1 cellular context compared by ENCODE assay signal in the genomic region with DNA sequence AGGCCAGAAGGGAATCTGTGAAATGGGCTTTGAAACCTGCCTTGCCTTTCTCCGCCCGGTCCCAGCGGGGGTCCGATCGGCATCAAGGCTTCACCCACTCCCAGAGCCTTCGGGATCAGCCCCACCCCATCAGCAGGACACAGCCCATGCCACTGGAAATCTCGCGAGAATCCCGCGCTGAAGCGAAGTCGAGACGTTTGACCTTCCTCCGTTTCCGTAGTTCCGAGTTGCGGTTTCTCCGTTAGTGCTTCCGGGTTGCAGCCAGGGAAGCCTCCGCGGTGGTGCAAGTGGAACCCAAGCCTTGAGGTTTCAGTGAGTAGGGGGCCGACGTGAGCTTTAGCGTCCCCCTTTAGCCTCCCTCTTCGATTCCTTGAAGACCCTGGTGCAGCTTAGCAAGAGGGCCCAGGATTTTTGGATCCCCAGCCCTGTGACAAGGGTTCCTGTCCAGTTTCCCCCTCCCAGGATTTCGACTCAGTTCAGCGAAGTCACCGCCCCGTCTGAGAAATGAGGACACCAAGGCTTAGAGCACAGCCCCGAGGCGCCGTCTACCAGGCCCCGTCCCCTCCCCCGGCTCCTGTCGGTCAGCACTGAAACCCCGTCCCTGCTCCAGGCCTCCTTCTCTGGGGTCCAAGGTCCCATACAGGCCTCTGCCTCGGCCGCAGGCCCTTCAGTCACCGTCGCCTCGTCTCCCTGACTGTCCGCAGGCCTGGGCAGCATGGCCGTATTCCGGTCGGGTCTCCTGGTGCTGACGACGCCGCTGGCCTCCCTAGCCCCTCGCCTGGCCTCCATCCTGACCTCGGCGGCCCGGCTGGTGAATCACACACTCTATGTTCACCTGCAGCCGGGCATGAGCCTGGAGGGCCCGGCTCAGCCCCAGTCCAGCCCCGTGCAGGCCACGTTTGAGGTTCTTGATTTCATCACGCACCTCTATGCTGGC.
TF ChIP-seq lines count a peak whose summit lies in the region.

A gene (plus strand): TSS at position 241 of the 937 bp plus-strand sequence. CDS start 475 bp downstream, at position 716.

TF ChIP-seq in IMR-90, 13 proteins besides CTCF, POLR2A, EP300 and RAD21:
- TF ChIP-seq, protein P1, sequence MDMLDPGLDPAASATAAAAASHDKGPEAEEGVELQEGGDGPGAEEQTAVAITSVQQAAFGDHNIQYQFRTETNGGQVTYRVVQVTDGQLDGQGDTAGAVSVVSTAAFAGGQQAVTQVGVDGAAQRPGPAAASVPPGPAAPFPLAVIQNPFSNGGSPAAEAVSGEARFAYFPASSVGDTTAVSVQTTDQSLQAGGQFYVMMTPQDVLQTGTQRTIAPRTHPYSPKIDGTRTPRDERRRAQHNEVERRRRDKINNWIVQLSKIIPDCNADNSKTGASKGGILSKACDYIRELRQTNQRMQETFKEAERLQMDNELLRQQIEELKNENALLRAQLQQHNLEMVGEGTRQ (IDR thresholded peaks at IDR 0.05; ENCODE audit: low read depth, low read length), result 0 out of 2 replicates have a peak, but pooled peaks have one; percentile 2
- no peak for TF ChIP-seq FOS (IDR thresholded peaks at IDR 0.05; ENCODE audit: low read depth, low read length)
- no peak for TF ChIP-seq CHD1 (IDR thresholded peaks at IDR 0.05; ENCODE audit: low read depth, low read length)
- TF ChIP-seq, protein P2, sequence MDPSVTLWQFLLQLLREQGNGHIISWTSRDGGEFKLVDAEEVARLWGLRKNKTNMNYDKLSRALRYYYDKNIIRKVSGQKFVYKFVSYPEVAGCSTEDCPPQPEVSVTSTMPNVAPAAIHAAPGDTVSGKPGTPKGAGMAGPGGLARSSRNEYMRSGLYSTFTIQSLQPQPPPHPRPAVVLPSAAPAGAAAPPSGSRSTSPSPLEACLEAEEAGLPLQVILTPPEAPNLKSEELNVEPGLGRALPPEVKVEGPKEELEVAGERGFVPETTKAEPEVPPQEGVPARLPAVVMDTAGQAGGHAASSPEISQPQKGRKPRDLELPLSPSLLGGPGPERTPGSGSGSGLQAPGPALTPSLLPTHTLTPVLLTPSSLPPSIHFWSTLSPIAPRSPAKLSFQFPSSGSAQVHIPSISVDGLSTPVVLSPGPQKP (IDR thresholded peaks at IDR 0.05; ENCODE audit: borderline replicate concordance, low read depth, low read length), result no peak
- peak; percentile 62; the same call in 1 of the 2 replicates for TF ChIP-seq MXI1 (IDR thresholded peaks at IDR 0.05; ENCODE audit: borderline replicate concordance, low read depth, low read length)
- no peak for TF ChIP-seq NFE2L2 (IDR thresholded peaks at IDR 0.05; ENCODE audit: low read depth, low read length)
- 0 out of 2 replicates have a peak, but pooled peaks have one; percentile 4 for TF ChIP-seq RFX5 (IDR thresholded peaks at IDR 0.05; ENCODE audit: low read depth, low read length)
- no peak for TF ChIP-seq BHLHE40 (IDR thresholded peaks at IDR 0.05; ENCODE audit: low read depth, low read length)
- no peak for TF ChIP-seq SMC3 (IDR thresholded peaks at IDR 0.05; ENCODE audit: low read depth, low read length)
- TF ChIP-seq MAZ (IDR thresholded peaks at IDR 0.05; ENCODE audit: borderline replicate concordance, low read depth, low read length), result no peak; the same call in 1 of the 2 replicates
- TF ChIP-seq RCOR1 (IDR thresholded peaks at IDR 0.05; ENCODE audit: insufficient replicate concordance, low read length), result no peak
- TF ChIP-seq CEBPB (IDR thresholded peaks at IDR 0.05; ENCODE audit: low read depth, low read length), result peak; percentile 39
- no peak for TF ChIP-seq MAFK (IDR thresholded peaks at IDR 0.05; ENCODE audit: low read depth, low read length)
TF ChIP-seq in IMR-90: peak in this region for 4.
